In the genomic region with DNA sequence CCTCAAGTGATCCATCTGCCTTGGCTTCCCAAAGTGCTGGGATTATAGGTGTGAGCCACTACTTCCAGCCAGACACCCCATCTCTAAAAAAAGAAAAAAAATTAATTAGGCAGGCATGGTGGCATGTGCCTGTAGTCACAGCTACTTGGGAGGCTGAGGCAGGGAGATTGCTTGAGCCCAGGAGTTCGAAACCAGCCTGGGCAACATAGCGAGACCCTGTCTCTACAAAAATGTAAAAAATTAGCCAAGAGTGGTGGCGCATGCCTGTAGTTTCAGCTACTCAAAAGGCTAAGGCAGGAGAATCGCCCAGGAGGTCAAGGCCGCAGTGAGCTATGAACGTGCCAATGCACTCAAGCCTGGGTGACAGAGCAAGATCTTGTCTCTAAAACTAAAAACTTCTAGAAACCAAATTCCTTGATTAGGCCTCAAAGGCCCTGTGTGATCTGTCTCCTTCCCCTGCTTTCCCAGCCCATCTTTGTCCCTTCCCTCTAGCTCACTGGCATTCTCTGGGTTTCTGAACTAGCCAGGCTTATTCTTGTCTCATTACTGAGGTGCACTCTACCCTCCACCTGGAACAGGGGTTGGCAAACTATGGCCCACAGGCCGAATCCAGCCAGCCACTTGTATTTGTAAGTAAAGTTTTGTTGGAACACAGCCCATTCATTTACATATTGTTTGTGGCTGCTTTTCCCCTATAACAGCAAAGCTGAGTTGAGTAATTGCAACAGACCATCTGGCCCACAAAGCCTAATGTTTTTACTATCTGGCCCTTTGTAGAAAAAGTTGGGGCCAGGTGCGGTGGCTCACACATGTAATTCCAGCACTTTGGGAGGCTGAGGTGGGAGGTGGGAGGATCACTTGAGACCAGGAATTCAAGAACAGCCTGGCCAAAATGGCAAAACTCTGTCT, we compare ENCODE assay signal across 13 cellular contexts. TPM values are rescaled to one million over a fixed set of nuclear protein-coding genes. Genes with fewer than 3 reads are reported as not detected.
DNase-seq lines count a peak whose midpoint lies in the region; ATAC-seq and TF ChIP-seq lines count a peak whose summit lies in the region.
"Had no signal": no experiment of that assay in that cellular context is flagged by ENCODE, and none has a peak within 500 bp of the region (broad histone marks: within the 10 kb centered on the region; RNA-seq: fewer than 3 reads in every experiment).

No MANE protein-coding gene starts in this region.

- no peaks in the 10 kb centered on the region for H3K9me2 ChIP-seq in SK-N-SH

- H3K27me3 ChIP-seq in SK-N-SH (ENCODE audit: insufficient read depth) = no peaks in the 10 kb centered on the region

- no peak overlapping the region for H3K4me3 Mint-ChIP-seq in activated CD4-positive, alpha-beta T cell treated with anti-CD3 and anti-CD28 coated beads, Interleukin-2, amount 10 ng/mL, durations not matched to agents 24 days and 14 days
- H3K4me3 Mint-ChIP-seq in central memory CD8-positive, alpha-beta T cell = no peak overlapping the region
- H3K4me3 Mint-ChIP-seq in stimulated activated memory B cell treated with anti-CD40 and anti-IgM and Interleukin-4, amounts not matched to agents 10 μg/mL and 1 μg/mL and 100 μg/mL, for 72 hours = no peak overlapping the region
- H3K4me3 Mint-ChIP-seq: neural crest cell had no signal

- no peaks in the 10 kb centered on the region for H3F3A ChIP-seq in SK-N-SH (replicated peaks; ENCODE audit: insufficient read depth)

- CTCF ChIA-PET in SK-N-SH (lab: Yijun Ruan, JAX) = interaction anchor here (0.7 to 3.7 kb wide), 4 partner anchors 9 to 221 kb away, joined by 3 to 14 read pairs (median 4); no protein-coding TSS in a partner anchor

- H3K4me1 ChIP-seq in SK-N-SH (ENCODE audit: control insufficient read depth in 1 of 2, insufficient read depth in 2 of 2, low read depth in 1 of 2, low read length in 1 of 2) = peaks cover 0 to 10% of the 10 kb centered on the region in 2 experiments; a peak in 1 of 4 replicates

- peaks cover 3% of the 10 kb centered on the region for H3K36me3 Mint-ChIP-seq in activated CD4-positive, alpha-beta T cell treated with anti-CD3 and anti-CD28 coated beads, Interleukin-2, amount 10 ng/mL, durations not matched to agents 24 days and 14 days (ENCODE audit: low read depth)
- peaks cover 9% of the 10 kb centered on the region for H3K36me3 Mint-ChIP-seq in central memory CD8-positive, alpha-beta T cell (ENCODE audit: insufficient read depth)
- H3K36me3 Mint-ChIP-seq in stimulated activated memory B cell treated with anti-CD40 and anti-IgM and Interleukin-4, amounts not matched to agents 10 μg/mL and 1 μg/mL and 100 μg/mL, for 72 hours = no peaks in the 10 kb centered on the region

- peaks cover 5% of the 10 kb centered on the region for H3K9me3 Mint-ChIP-seq in activated CD4-positive, alpha-beta T cell treated with anti-CD3 and anti-CD28 coated beads, Interleukin-2, amount 10 ng/mL, durations not matched to agents 24 days and 14 days
- H3K9me3 Mint-ChIP-seq in central memory CD8-positive, alpha-beta T cell = no peaks in the 10 kb centered on the region
- no peaks in the 10 kb centered on the region for H3K9me3 Mint-ChIP-seq in stimulated activated memory B cell treated with anti-CD40 and anti-IgM and Interleukin-4, amounts not matched to agents 10 μg/mL and 1 μg/mL and 100 μg/mL, for 72 hours
- H3K9me3 Mint-ChIP-seq: neural crest cell had no signal

- ATAC-seq in central memory CD8-positive, alpha-beta T cell (replicated peaks; ENCODE audit: extremely low read depth, poor library complexity, severe bottlenecking) = no peak
- ATAC-seq in stimulated activated memory B cell treated with anti-CD40 and anti-IgM and Interleukin-4, amounts not matched to agents 10 μg/mL and 1 μg/mL and 100 μg/mL, for 72 hours = no peak
- no peak for ATAC-seq in sciatic nerve

- intact Hi-C loops in activated CD4-positive, alpha-beta T cell treated with anti-CD3 and anti-CD28 coated beads, Interleukin-2, amount 10 ng/mL, durations not matched to agents 24 days and 14 days (cut with micrococcal nuclease) = no loop called here
- intact Hi-C loops in sciatic nerve (cut with DNase I) = no loop called here

- H3K4me2 ChIP-seq in SK-N-SH = no peak overlapping the region

- no peaks in the 10 kb centered on the region for H3K79me2 ChIP-seq in SK-N-SH (ENCODE audit: insufficient read depth)

- no peaks in the 10 kb centered on the region for H3K27me3 Mint-ChIP-seq in activated CD4-positive, alpha-beta T cell treated with anti-CD3 and anti-CD28 coated beads, Interleukin-2, amount 10 ng/mL, durations not matched to agents 24 days and 14 days
- H3K27me3 Mint-ChIP-seq in central memory CD8-positive, alpha-beta T cell = no peaks in the 10 kb centered on the region
- no peaks in the 10 kb centered on the region for H3K27me3 Mint-ChIP-seq in stimulated activated memory B cell treated with anti-CD40 and anti-IgM and Interleukin-4, amounts not matched to agents 10 μg/mL and 1 μg/mL and 100 μg/mL, for 72 hours

- TF ChIP-seq RAD21 in SK-N-SH (IDR thresholded peaks at IDR 0.05; ENCODE audit: low read length) = no peak

- H4K20me1 ChIP-seq in SK-N-SH (ENCODE audit: insufficient read depth) = no peaks in the 10 kb centered on the region

- H3K36me3 ChIP-seq in SK-N-SH (replicated peaks in 1 of 2; ENCODE audit: control insufficient read depth in 1 of 2, insufficient read depth in 2 of 2, low read length in 1 of 2) = no peaks in the 10 kb centered on the region

- DNase-seq in activated CD4-positive, alpha-beta T cell treated with anti-CD3 and anti-CD28 coated beads, Interleukin-2, amount 10 ng/mL, durations not matched to agents 24 days and 14 days = no peak
- DNase-seq in activated CD4-positive, alpha-beta T cell treated with anti-CD3 and anti-CD28 coated beads for 4 hours = no peak
- peak; percentile 39 for DNase-seq in NCI-H69 (lab: John Stamatoyannopoulos, UW)
- no peak for DNase-seq in central memory CD8-positive, alpha-beta T cell (ENCODE audit: low spot score in 2 of 2)
- no peak for DNase-seq in sciatic nerve (ENCODE audit: low spot score)
- DNase-seq in SK-N-SH = no peak
- DNase-seq in stimulated activated naive CD4-positive, alpha-beta T cell treated with Interleukin-2 at 50 U/mL for 16 hours (lab: John Stamatoyannopoulos, UW) = no peak
- DNase-seq: activated T-cell treated with anti-CD3 and anti-CD28 coated beads, Interleukin-2, amount 50 U/mL, for 48 hours; left cardiac atrium; SIG-M5 had no signal

- no peaks in the 10 kb centered on the region for H3K9me3 ChIP-seq in SK-N-SH

- no peak overlapping the region for H3K27ac ChIP-seq in SK-N-SH (ENCODE audit: low read depth in 2 of 2, low read length in 1 of 2)

- no peak overlapping the region for H2AFZ ChIP-seq in SK-N-SH (ENCODE audit: low read depth)

- peaks cover 31% of the 10 kb centered on the region for H3K4me1 Mint-ChIP-seq in activated CD4-positive, alpha-beta T cell treated with anti-CD3 and anti-CD28 coated beads, Interleukin-2, amount 10 ng/mL, durations not matched to agents 24 days and 14 days
- H3K4me1 Mint-ChIP-seq in central memory CD8-positive, alpha-beta T cell = peaks cover 24% of the 10 kb centered on the region
- peaks cover 45% of the 10 kb centered on the region for H3K4me1 Mint-ChIP-seq in stimulated activated memory B cell treated with anti-CD40 and anti-IgM and Interleukin-4, amounts not matched to agents 10 μg/mL and 1 μg/mL and 100 μg/mL, for 72 hours

- TF ChIP-seq CTCF in SK-N-SH (IDR thresholded peaks at IDR 0.05) = no peak

- no peak for TF ChIP-seq EP300 in SK-N-SH (IDR thresholded peaks at IDR 0.05; ENCODE audit: borderline replicate concordance in 1 of 2, low read depth in 1 of 2, low read length in 1 of 2)

- POLR2A ChIA-PET in SK-N-SH (lab: Yijun Ruan, JAX) = interaction anchor here (0.8 kb wide), 1 partner anchor 55 kb away, joined by 3 read pairs; no protein-coding TSS in a partner anchor

- H3K9ac ChIP-seq in SK-N-SH = no peak overlapping the region

- no peak overlapping the region for H3K4me3 ChIP-seq in SK-N-SH (ENCODE audit: low read depth in 2 of 2, low read length in 1 of 2)

- peak overlapping the region; percentile 35 for H3K27ac Mint-ChIP-seq in activated CD4-positive, alpha-beta T cell treated with anti-CD3 and anti-CD28 coated beads, Interleukin-2, amount 10 ng/mL, durations not matched to agents 24 days and 14 days
- peak overlapping the region; percentile 62 for H3K27ac Mint-ChIP-seq in central memory CD8-positive, alpha-beta T cell (ENCODE audit: low read depth)
- H3K27ac Mint-ChIP-seq in stimulated activated memory B cell treated with anti-CD40 and anti-IgM and Interleukin-4, amounts not matched to agents 10 μg/mL and 1 μg/mL and 100 μg/mL, for 72 hours = peak overlapping the region; percentile 78

- 92% methylated on average over 8 of the region's 8 CpGs for WGBS in SK-N-SH (ENCODE audit: low lambda C conversion rate)

TF ChIP-seq in SK-N-SH, 30 proteins besides CTCF, POLR2A, EP300 and RAD21 (continues in another document):
- TF ChIP-seq TAF1 (IDR thresholded peaks at IDR 0.05; ENCODE audit: borderline replicate concordance, low read depth, low read length) (no peak), POLR2AphosphoS5 (IDR thresholded peaks at IDR 0.05; ENCODE audit: low read depth, low read length) (no peak), NFIC (IDR thresholded peaks at IDR 0.05; ENCODE audit: borderline replicate concordance) (no peak), FOXM1 (IDR thresholded peaks at IDR 0.05; ENCODE audit: low read depth) (no peak)

RNA-seq across cellular contexts. Expression of a gene that starts 17.2 kb away (rescaled TPM):
- total RNA-seq in activated CD4-positive, alpha-beta T cell treated with anti-CD3 and anti-CD28 coated beads, Interleukin-2, amount 10 ng/mL, durations not matched to agents 24 days and 14 days = 31.0 and 33.7 TPM in 2 replicates
- 90.6 TPM for total RNA-seq in sciatic nerve
- 10.3 and 15.7 TPM in 2 replicates for polyA plus RNA-seq in SK-N-SH (2012; rRNA removed)
- polyA plus RNA-seq in SK-N-SH (2012; cell fraction: cytosol; rRNA removed) = 7.0 and 10.7 TPM in 2 replicates
- 57.8 and 62.3 TPM in 2 replicates for polyA plus RNA-seq in SK-N-SH (2012; cell fraction: nucleus; rRNA removed)

RNA-seq across cellular contexts. Expression of a gene that starts 18.6 kb away (rescaled TPM):
- total RNA-seq in activated CD4-positive, alpha-beta T cell treated with anti-CD3 and anti-CD28 coated beads, Interleukin-2, amount 10 ng/mL, durations not matched to agents 24 days and 14 days = 25.5 and 25.8 TPM in 2 replicates
- 7.8 TPM for total RNA-seq in sciatic nerve
- polyA plus RNA-seq in SK-N-SH (2012; rRNA removed) = 18.7 and 21.1 TPM in 2 replicates
- 12.7 and 19.1 TPM in 2 replicates for polyA plus RNA-seq in SK-N-SH (2012; cell fraction: cytosol; rRNA removed)
- polyA plus RNA-seq in SK-N-SH (2012; cell fraction: nucleus; rRNA removed) = 13.0 and 15.6 TPM in 2 replicates

RNA-seq across cellular contexts. Expression of a gene that starts 18.8 kb away (rescaled TPM):
- total RNA-seq in activated CD4-positive, alpha-beta T cell treated with anti-CD3 and anti-CD28 coated beads, Interleukin-2, amount 10 ng/mL, durations not matched to agents 24 days and 14 days = 122 and 127 TPM in 2 replicates
- total RNA-seq in sciatic nerve = 43.9 TPM
- 56.5 and 69.9 TPM in 2 replicates for polyA plus RNA-seq in SK-N-SH (2012; rRNA removed)
- 43.6 and 43.8 TPM in 2 replicates for polyA plus RNA-seq in SK-N-SH (2012; cell fraction: cytosol; rRNA removed)
- 113 and 236 TPM in 2 replicates for polyA plus RNA-seq in SK-N-SH (2012; cell fraction: nucleus; rRNA removed)

RNA-seq across cellular contexts. Expression of a gene that starts 54.6 kb away (rescaled TPM):
- total RNA-seq in activated CD4-positive, alpha-beta T cell treated with anti-CD3 and anti-CD28 coated beads, Interleukin-2, amount 10 ng/mL, durations not matched to agents 24 days and 14 days = not detected in 2 replicates
- 0.98 TPM for total RNA-seq in sciatic nerve
- not detected in 2 replicates for polyA plus RNA-seq in SK-N-SH (2012; rRNA removed)
- not detected in 2 replicates for polyA plus RNA-seq in SK-N-SH (2012; cell fraction: cytosol; rRNA removed)
- 0.05 and 0.14 TPM in 2 replicates for polyA plus RNA-seq in SK-N-SH (2012; cell fraction: nucleus; rRNA removed)
- total RNA-seq: left cardiac atrium, neural crest cell, ureter had no signal
